In the genomic region with DNA sequence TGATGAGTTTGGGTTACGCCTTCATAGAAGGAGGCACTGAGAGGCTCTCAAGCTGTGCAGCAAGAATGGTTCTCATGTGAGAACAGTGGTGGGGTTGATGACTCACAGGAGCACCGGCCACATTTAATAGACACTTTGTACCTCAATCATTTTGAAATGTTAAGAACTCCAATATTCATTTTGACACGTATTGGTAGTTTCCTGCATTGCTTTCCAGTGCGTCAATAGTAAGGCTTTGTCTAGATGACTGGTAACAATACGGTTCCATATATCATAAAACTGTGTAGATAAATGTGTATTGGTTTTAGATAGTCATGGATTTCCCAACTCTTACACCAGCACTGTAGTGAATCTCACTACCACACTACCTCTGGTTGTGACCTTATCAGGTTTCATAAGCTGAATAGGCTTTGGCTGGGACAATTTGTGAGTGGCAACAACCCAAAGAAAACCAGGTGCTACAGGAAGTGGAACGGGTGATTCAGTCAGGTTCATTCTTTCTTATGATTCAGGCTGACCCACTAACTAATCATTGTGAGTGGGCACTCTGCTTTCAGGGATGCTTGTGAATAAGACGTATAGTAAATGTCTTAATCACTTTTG, we compare ENCODE assay signal across 13 cellular contexts.
A peak's percentile ranks its signal among the peaks of the same experiment; 100 is the strongest.
DNase-seq lines count a peak whose midpoint lies in the region; ATAC-seq and TF ChIP-seq lines count a peak whose summit lies in the region.
"Had no signal": no experiment of that assay in that cellular context is flagged by ENCODE, and none has a peak within 500 bp of the region (broad histone marks: within the 10 kb centered on the region; RNA-seq: fewer than 3 reads in every experiment).

No MANE protein-coding gene starts in this region.

- no peak for TF ChIP-seq CTCF in suprapubic skin (IDR thresholded peaks at IDR 0.05)
- TF ChIP-seq CTCF in type B pancreatic cell (conservative IDR thresholded peaks at IDR 0.05) = no peak

- no peaks in the 10 kb centered on the region for H3K4me1 Mint-ChIP-seq in type B pancreatic cell (ENCODE audit: unreplicated experiment)

- no peak overlapping the region for H3K4me3 Mint-ChIP-seq in type B pancreatic cell
- H3K4me3 Mint-ChIP-seq: CD8-positive, alpha-beta T cell; dendritic cell treated with granulocyte-macrophage colony-stimulating factor and Interleukin-4, amounts not matched to agents 40 ng/mL and 50 ng/mL, for 4 days had no signal

- no peaks in the 10 kb centered on the region for H3K9me3 ChIP-seq in suprapubic skin
- H3K9me3 ChIP-seq: upper lobe of left lung had no signal

- peaks cover under 1% of the 10 kb centered on the region for H3K9me3 Mint-ChIP-seq in type B pancreatic cell
- H3K9me3 Mint-ChIP-seq: CD8-positive, alpha-beta T cell had no signal

- TF ChIP-seq POLR2A in suprapubic skin (IDR thresholded peaks at IDR 0.05) = no peak

- no peak for ATAC-seq in HG03095 (IDR thresholded peaks at IDR 0.05; ENCODE audit: unreplicated experiment)
- ATAC-seq: CD8-positive, alpha-beta T cell; K562 had no signal

- no peaks in the 10 kb centered on the region for H3K36me3 ChIP-seq in suprapubic skin
- H3K36me3 ChIP-seq: upper lobe of left lung had no signal

- no peak overlapping the region for H3K4me3 ChIP-seq in suprapubic skin
- H3K4me3 ChIP-seq: K562, upper lobe of left lung had no signal

- no peaks in the 10 kb centered on the region for H3K27me3 Mint-ChIP-seq in type B pancreatic cell
- H3K27me3 Mint-ChIP-seq: dendritic cell treated with granulocyte-macrophage colony-stimulating factor and Interleukin-4, amounts not matched to agents 40 ng/mL and 50 ng/mL, for 4 days had no signal

- no peak overlapping the region for H3K27ac Mint-ChIP-seq in type B pancreatic cell
- H3K27ac Mint-ChIP-seq: CD8-positive, alpha-beta T cell; dendritic cell treated with granulocyte-macrophage colony-stimulating factor and Interleukin-4, amounts not matched to agents 40 ng/mL and 50 ng/mL, for 4 days had no signal

- H3K27me3 ChIP-seq in suprapubic skin = no peaks in the 10 kb centered on the region
- H3K27me3 ChIP-seq: upper lobe of left lung had no signal

- WGBS in suprapubic skin = 71% methylated on average over 7 of the region's 7 CpGs

- peaks cover 12% of the 10 kb centered on the region for H3K4me1 ChIP-seq in suprapubic skin
- H3K4me1 ChIP-seq: upper lobe of left lung had no signal

- DNase-seq in stimulated activated CD4-positive, alpha-beta T cell treated with anti-CD3 and anti-CD28 coated beads, Interleukin-15, amount 100 ng/mL, for 24 hours = peak; percentile 44
- DNase-seq in stimulated activated CD4-positive, alpha-beta T cell treated with anti-CD3 and anti-CD28 coated beads, Interleukin-4, amount 100 ng/mL, for 4 hours = no peak
- peak; percentile 86 for DNase-seq in SW480 (ENCODE audit: low spot score)
- DNase-seq in iris pigment epithelial cell (ENCODE audit: low read depth) = peak; percentile 69
- no peak for DNase-seq in suprapubic skin (ENCODE audit: low spot score in 2 of 2)
- DNase-seq in type B pancreatic cell (ENCODE audit: extremely low spot score, unreplicated experiment) = no peak
- no peak for DNase-seq in midbrain (lab: John Stamatoyannopoulos, UW)
- DNase-seq: CD8-positive, alpha-beta T cell; NCI-H510A treated with DMSO at 0.1 percent for 48 hours; upper lobe of left lung had no signal

- TF ChIP-seq EP300 in suprapubic skin (IDR thresholded peaks at IDR 0.05) = no peak

- H3K36me3 Mint-ChIP-seq in type B pancreatic cell = no peaks in the 10 kb centered on the region
- H3K36me3 Mint-ChIP-seq: CD8-positive, alpha-beta T cell had no signal

- H3K27ac ChIP-seq in suprapubic skin = peak overlapping the region; percentile 38
- H3K27ac ChIP-seq: upper lobe of left lung had no signal

Comparison
In these comparisons a context has a peak if more than half of its experiments do, and no peak if none do; other contexts are left out.
1. DNase-seq: peak in stimulated activated CD4-positive, alpha-beta T cell treated with anti-CD3 and anti-CD28 coated beads, Interleukin-15, amount 100 ng/mL, for 24 hours (single experiment), SW480 (single experiment) and iris pigment epithelial cell (single experiment); none in stimulated activated CD4-positive, alpha-beta T cell treated with anti-CD3 and anti-CD28 coated beads, Interleukin-4, amount 100 ng/mL, for 4 hours (0 of 2), suprapubic skin (0 of 2), type B pancreatic cell (single experiment) and midbrain (single experiment).